In genomic region chr6:24877747-24878146, GRCh38 we compare ENCODE assay signal across 7 cellular contexts. TPM values are rescaled to one million over a fixed set of nuclear protein-coding genes. Genes with fewer than 3 reads are reported as not detected.
DNase-seq lines count a peak whose midpoint lies in the region; ATAC-seq and TF ChIP-seq lines count a peak whose summit lies in the region.
"Not testable (repeated sequence)": the region's sequence is repeated elsewhere in the genome, so short reads cannot be mapped to it uniquely, and the experiment has no call there.

No MANE protein-coding gene starts in this region.

- H3K9ac ChIP-seq in endodermal cell (ENCODE audit: extremely low read depth, low read length, poor library complexity, severe bottlenecking): not testable (repeated sequence)

- H3K36me3 Mint-ChIP-seq in IgD-negative memory B cell; endodermal cell (ENCODE audit: low read depth); progenitor cell of endocrine pancreas (ENCODE audit: insufficient read depth): not testable (repeated sequence)
- H3K36me3 Mint-ChIP-seq in activated CD4-positive, alpha-beta T cell treated with anti-CD3 and anti-CD28 coated beads, Interleukin-2, amount 10 ng/mL, durations not matched to agents 24 days and 14 days (ENCODE audit: low read depth): peaks cover 77% of the 10 kb centered on the region
- peaks cover 85% of the 10 kb centered on the region for H3K36me3 Mint-ChIP-seq in activated naive CD4-positive, alpha-beta T cell treated with anti-CD3 and anti-CD28 coated beads, Interleukin-2, amount 10 ng/mL, durations not matched to agents 7 days and 5 days
- H3K36me3 Mint-ChIP-seq in naive B cell: peaks cover 34 to 54% of the 10 kb centered on the region in 2 donors

- peak overlapping the region; percentile 84 to 90 (median 85) for H3K27ac Mint-ChIP-seq in IgD-negative memory B cell
- peak overlapping the region; percentile 82 for H3K27ac Mint-ChIP-seq in activated CD4-positive, alpha-beta T cell treated with anti-CD3 and anti-CD28 coated beads, Interleukin-2, amount 10 ng/mL, durations not matched to agents 24 days and 14 days
- peak overlapping the region; percentile 58 for H3K27ac Mint-ChIP-seq in activated naive CD4-positive, alpha-beta T cell treated with anti-CD3 and anti-CD28 coated beads, Interleukin-2, amount 10 ng/mL, durations not matched to agents 7 days and 5 days
- peak overlapping the region; percentile 95 for H3K27ac Mint-ChIP-seq in endodermal cell
- H3K27ac Mint-ChIP-seq in naive B cell: peak overlapping the region; percentile 42 to 93 (median 82)
- peak overlapping the region; percentile 83 for H3K27ac Mint-ChIP-seq in progenitor cell of endocrine pancreas

- not testable (repeated sequence) for H3K27ac ChIP-seq in endodermal cell (ENCODE audit: low read depth, low read length)

- not testable (repeated sequence) for TF ChIP-seq CTCF in endodermal cell (conservative IDR thresholded peaks at IDR 0.05); progenitor cell of endocrine pancreas (IDR thresholded peaks at IDR 0.05; ENCODE audit: unreplicated experiment)

- not testable (repeated sequence) for H3K36me3 ChIP-seq in endodermal cell (ENCODE audit: control insufficient read depth, insufficient read depth, low read length)

- H3K4me1 ChIP-seq in endodermal cell (ENCODE audit: control insufficient read depth, insufficient read depth, low read length): not testable (repeated sequence)

- H3K4me3 ChIP-seq in endodermal cell (ENCODE audit: low read length): peak overlapping the region; percentile 32

- not testable (repeated sequence) for H3K9me3 Mint-ChIP-seq in IgD-negative memory B cell; activated CD4-positive, alpha-beta T cell treated with anti-CD3 and anti-CD28 coated beads, Interleukin-2, amount 10 ng/mL, durations not matched to agents 24 days and 14 days; activated naive CD4-positive, alpha-beta T cell treated with anti-CD3 and anti-CD28 coated beads, Interleukin-2, amount 10 ng/mL, durations not matched to agents 7 days and 5 days; endodermal cell; progenitor cell of endocrine pancreas (ENCODE audit: low read depth)
- H3K9me3 Mint-ChIP-seq in naive B cell: peaks cover 0 to 10% (median 4%) of the 10 kb centered on the region in 7 donors

- H3K4me1 Mint-ChIP-seq in IgD-negative memory B cell (peaks cover 34 to 48% (median 40%) of the 10 kb centered on the region in 3 donors), endodermal cell (peaks cover 63% of the 10 kb centered on the region), naive B cell (peaks cover 57 to 67% (median 65%) of the 10 kb centered on the region in 3 donors), progenitor cell of endocrine pancreas (ENCODE audit: low read depth) (peaks cover 30% of the 10 kb centered on the region)
- H3K4me1 Mint-ChIP-seq in activated CD4-positive, alpha-beta T cell treated with anti-CD3 and anti-CD28 coated beads, Interleukin-2, amount 10 ng/mL, durations not matched to agents 24 days and 14 days: peaks cover 35% of the 10 kb centered on the region
- H3K4me1 Mint-ChIP-seq in activated naive CD4-positive, alpha-beta T cell treated with anti-CD3 and anti-CD28 coated beads, Interleukin-2, amount 10 ng/mL, durations not matched to agents 7 days and 5 days: peaks cover 65% of the 10 kb centered on the region

- not testable (repeated sequence) for ATAC-seq in naive B cell (ENCODE audit: low read depth in 2 of 2)

- H3K4me3 Mint-ChIP-seq in IgD-negative memory B cell (peak overlapping the region in 1 of 4 donors; percentile 20), naive B cell (peak overlapping the region in 2 of 8 donors; percentile 52 to 54)
- H3K4me3 Mint-ChIP-seq in activated CD4-positive, alpha-beta T cell treated with anti-CD3 and anti-CD28 coated beads, Interleukin-2, amount 10 ng/mL, durations not matched to agents 24 days and 14 days; activated naive CD4-positive, alpha-beta T cell treated with anti-CD3 and anti-CD28 coated beads, Interleukin-2, amount 10 ng/mL, durations not matched to agents 7 days and 5 days; endodermal cell; progenitor cell of endocrine pancreas (ENCODE audit: low read depth): not testable (repeated sequence)

- CTCF ChIA-PET in activated naive CD4-positive, alpha-beta T cell treated with anti-CD3 and anti-CD28 coated beads, Interleukin-2, amount 10 ng/mL, durations not matched to agents 7 days and 5 days (lab: Charles Lee): not testable (repeated sequence)

- H3K9me3 ChIP-seq in endodermal cell (ENCODE audit: control insufficient read depth, low read length): peaks cover 11% of the 10 kb centered on the region

- H3K27me3 Mint-ChIP-seq in IgD-negative memory B cell; activated CD4-positive, alpha-beta T cell treated with anti-CD3 and anti-CD28 coated beads, Interleukin-2, amount 10 ng/mL, durations not matched to agents 24 days and 14 days; activated naive CD4-positive, alpha-beta T cell treated with anti-CD3 and anti-CD28 coated beads, Interleukin-2, amount 10 ng/mL, durations not matched to agents 7 days and 5 days; endodermal cell (ENCODE audit: insufficient read depth); naive B cell; progenitor cell of endocrine pancreas: not testable (repeated sequence)

- intact Hi-C loops in activated CD4-positive, alpha-beta T cell treated with anti-CD3 and anti-CD28 coated beads, Interleukin-2, amount 10 ng/mL, durations not matched to agents 24 days and 14 days (cut with micrococcal nuclease): not testable (repeated sequence)

- H3K27me3 ChIP-seq in endodermal cell (ENCODE audit: control insufficient read depth, insufficient read depth, low read length, poor library complexity, severe bottlenecking): not testable (repeated sequence)

- WGBS in endodermal cell (ENCODE audit: insufficient coverage in 1 of 2, insufficient read length in 1 of 2), 2 experiments: 85 to 92% methylated on average over 2 to 4 of the region's 4 CpGs

- DNase-seq in DMS53 (lab: John Stamatoyannopoulos, UW) (peak; percentile 41), endodermal cell (peak; percentile 67)
- not testable (repeated sequence) for DNase-seq in activated CD4-positive, alpha-beta T cell treated with anti-CD3 and anti-CD28 coated beads, Interleukin-2, amount 10 ng/mL, durations not matched to agents 24 days and 14 days; activated naive CD4-positive, alpha-beta T cell treated with anti-CD3 and anti-CD28 coated beads, Interleukin-2, amount 10 ng/mL, durations not matched to agents 7 days and 5 days; naive B cell; progenitor cell of endocrine pancreas (ENCODE audit: low spot score, unreplicated experiment)

RNA-seq across cellular contexts. Expression of gene RIPOR2, which starts 58.0 kb away (rescaled TPM):
- polyA plus RNA-seq in IgD-negative memory B cell: 561 TPM
- 25.3 and 26.5 TPM in 2 replicates for total RNA-seq in activated CD4-positive, alpha-beta T cell treated with anti-CD3 and anti-CD28 coated beads, Interleukin-2, amount 10 ng/mL, durations not matched to agents 24 days and 14 days
- total RNA-seq in endodermal cell: 10 to 100 TPM in 1 of 2 donors, 1 to 10 TPM in 1; 9.3 to 10.4 TPM
- polyA plus RNA-seq in endodermal cell (2013, experiment 1 of 2): 7.0 TPM
- polyA plus RNA-seq in endodermal cell (2013, experiment 2 of 2): 6.5 TPM
- 100 to 1,000 TPM; 464 to 666 (median 484) TPM for polyA plus RNA-seq in naive B cell (ENCODE audit: low read depth in 6 of 6)
- total RNA-seq in progenitor cell of endocrine pancreas: 2.2 and 4.0 TPM in 2 replicates
